Comparison of ENCODE assay signal across 17 cellular contexts in genomic region chrX:130524476-130525194, GRCh38.
A peak's percentile ranks its signal among the peaks of the same experiment; 100 is the strongest.
DNase-seq lines count a peak whose midpoint lies in the region; ATAC-seq and TF ChIP-seq lines count a peak whose summit lies in the region.
"Had no signal": no experiment of that assay in that cellular context is flagged by ENCODE, and none has a peak within 500 bp of the region (broad histone marks: within the 10 kb centered on the region; RNA-seq: fewer than 3 reads in every experiment).

No MANE protein-coding gene starts in this region.

- peak overlapping the region; percentile 26 for H3K4me3 Mint-ChIP-seq in Caco-2 (ENCODE audit: unreplicated experiment)
- peak overlapping the region; percentile 57 for H3K4me3 Mint-ChIP-seq in endodermal cell
- peak overlapping the region; percentile 83 for H3K4me3 Mint-ChIP-seq in neural progenitor cell
- H3K4me3 Mint-ChIP-seq: activated CD8-positive, alpha-beta T cell treated with anti-CD3 and anti-CD28 coated beads, Interleukin-2, amount 10 ng/mL, durations not matched to agents 7 days and 5 days had no signal

- no peaks in the 10 kb centered on the region for H3F3A ChIP-seq in neural progenitor cell (ENCODE audit: low read depth)

- H3K4me2 ChIP-seq in OCI-LY3 (ENCODE audit: low read length) (peak overlapping the region; percentile 73), neural progenitor cell (no peak overlapping the region)
- H3K4me2 ChIP-seq: BLaER1 treated with 17β-estradiol and CSF1 and Interleukin-3, amounts not matched to agents 10 nM and 100 nM had no signal

- DNase-seq in Caco-2 (no peak), endodermal cell (no peak), neural progenitor cell (ENCODE audit: low spot score) (no peak), foreskin keratinocyte (no peak), NOMO-1 treated with DMSO at 0.1 percent for 48 hours (lab: John Stamatoyannopoulos, UW; ENCODE audit: unreplicated experiment) (no peak)
- DNase-seq: activated CD8-positive, alpha-beta T cell treated with anti-CD3 and anti-CD28 coated beads, Interleukin-2, amount 10 ng/mL, durations not matched to agents 7 days and 5 days; activated effector memory CD4-positive, alpha-beta T cell treated with Interleukin-2 at 50 U/mL for 16 hours; GM23248; NCI-H2029; NCI-H748 treated with DMSO at 0.1 percent for 48 hours; SHP77; stimulated activated CD4-positive, alpha-beta T cell treated with anti-CD3 and anti-CD28 coated beads, Interleukin-4, amount 100 ng/mL, for 1 hour had no signal

- H2AFZ ChIP-seq in OCI-LY3 (ENCODE audit: low read depth, low read length) = 0 out of 2 replicates have a peak overlapping the region, but pooled peaks have one; percentile 65
- no peak overlapping the region for H2AFZ ChIP-seq in neural progenitor cell (replicated peaks)
- H2AFZ ChIP-seq: GM23248 had no signal

- H3K27me3 Mint-ChIP-seq in Caco-2 (ENCODE audit: insufficient read depth, unreplicated experiment) = no peaks in the 10 kb centered on the region
- H3K27me3 Mint-ChIP-seq in endodermal cell (ENCODE audit: insufficient read depth) = peaks cover 10% of the 10 kb centered on the region
- no peaks in the 10 kb centered on the region for H3K27me3 Mint-ChIP-seq in neural progenitor cell (ENCODE audit: insufficient read depth, low read depth)

- no TSS peak for BruUV-seq in Caco-2 (replicated peaks; lab: Mats Ljungman, UMichigan)

- CTCF ChIA-PET in Caco-2 (lab: Charles Lee) = interaction anchor here (1.0 kb wide), 1 partner anchor 392 kb away, joined by 3 read pairs; no protein-coding TSS in a partner anchor

- 80 to 97% methylated on average over 1 to 4 of the region's 6 CpGs for WGBS in endodermal cell (ENCODE audit: insufficient coverage in 1 of 2, insufficient read length in 1 of 2), 2 experiments

- H4K20me1 ChIP-seq in OCI-LY3 (ENCODE audit: insufficient read depth, low read length) = no peaks in the 10 kb centered on the region
- H4K20me1 ChIP-seq in neural progenitor cell (ENCODE audit: low read depth) = no peaks in the 10 kb centered on the region
- H4K20me1 ChIP-seq: BLaER1 treated with 17β-estradiol and CSF1 and Interleukin-3, amounts not matched to agents 10 nM and 100 nM had no signal

- H3K79me2 ChIP-seq in OCI-LY3 (ENCODE audit: low read length) (no peaks in the 10 kb centered on the region), neural progenitor cell (ENCODE audit: low read depth) (no peaks in the 10 kb centered on the region)

- H3K9ac ChIP-seq in OCI-LY3 (ENCODE audit: low read length) (no peak overlapping the region), endodermal cell (ENCODE audit: extremely low read depth, low read length, poor library complexity, severe bottlenecking) (no peak overlapping the region), neural progenitor cell (no peak overlapping the region)
- H3K9ac ChIP-seq: BLaER1 treated with 17β-estradiol and CSF1 and Interleukin-3, amounts not matched to agents 10 nM and 100 nM; GM23248 had no signal

- intact Hi-C loops in Caco-2 (cut with micrococcal nuclease; ENCODE audit: unreplicated experiment) = no loop called here

- ATAC-seq in foreskin keratinocyte = no peak
- ATAC-seq in GM19035 (IDR thresholded peaks at IDR 0.05; ENCODE audit: unreplicated experiment) = no peak
- no peak for ATAC-seq in GM21619 (IDR thresholded peaks at IDR 0.05; ENCODE audit: unreplicated experiment)
- ATAC-seq: activated CD8-positive, alpha-beta T cell treated with anti-CD3 and anti-CD28 coated beads, Interleukin-2, amount 10 ng/mL, durations not matched to agents 7 days and 5 days; esophagus mucosa had no signal

- H3K9me3 ChIP-seq in Caco-2 (no peaks in the 10 kb centered on the region), OCI-LY3 (ENCODE audit: insufficient read depth, low read length) (no peaks in the 10 kb centered on the region), endodermal cell (ENCODE audit: control insufficient read depth, low read length) (no peaks in the 10 kb centered on the region), neural progenitor cell (ENCODE audit: low read depth) (no peaks in the 10 kb centered on the region)

- H3K27me3 ChIP-seq in Caco-2 (replicated peaks; ENCODE audit: control insufficient read depth, insufficient read depth, low read length) (no peaks in the 10 kb centered on the region), OCI-LY3 (ENCODE audit: low read depth, low read length) (no peaks in the 10 kb centered on the region), endodermal cell (ENCODE audit: control insufficient read depth, insufficient read depth, low read length, poor library complexity, severe bottlenecking) (no peaks in the 10 kb centered on the region), neural progenitor cell (no peaks in the 10 kb centered on the region), foreskin keratinocyte (no peaks in the 10 kb centered on the region)

- H3K9me3 Mint-ChIP-seq in Caco-2 (ENCODE audit: unreplicated experiment) (no peaks in the 10 kb centered on the region), endodermal cell (peaks cover 3% of the 10 kb centered on the region), neural progenitor cell (no peaks in the 10 kb centered on the region)

- H3K4me1 ChIP-seq in Caco-2 (no peaks in the 10 kb centered on the region), OCI-LY3 (ENCODE audit: low read length) (no peaks in the 10 kb centered on the region), endodermal cell (ENCODE audit: control insufficient read depth, insufficient read depth, low read length) (no peaks in the 10 kb centered on the region), neural progenitor cell (no peaks in the 10 kb centered on the region), foreskin keratinocyte (no peaks in the 10 kb centered on the region)
- H3K4me1 ChIP-seq: BLaER1 treated with 17β-estradiol and CSF1 and Interleukin-3, amounts not matched to agents 10 nM and 100 nM had no signal

- TF ChIP-seq CTCF in Caco-2 (IDR thresholded peaks at IDR 0.05; ENCODE audit: insufficient read depth in 1 of 2, low read depth in 1 of 2, low read length in 1 of 2, severe bottlenecking in 1 of 2, unreplicated experiment in 1 of 2) = no peak
- no peak for TF ChIP-seq CTCF in OCI-LY3 (IDR thresholded peaks at IDR 0.05; ENCODE audit: low read depth, low read length)
- TF ChIP-seq CTCF in endodermal cell (conservative IDR thresholded peaks at IDR 0.05) = no peak
- no peak for TF ChIP-seq CTCF in neural progenitor cell (IDR thresholded peaks at IDR 0.05)
- no peak for TF ChIP-seq CTCF in foreskin keratinocyte (conservative IDR thresholded peaks at IDR 0.05)

- H3K36me3 Mint-ChIP-seq in Caco-2 (ENCODE audit: insufficient read depth, unreplicated experiment) (no peaks in the 10 kb centered on the region), endodermal cell (ENCODE audit: low read depth) (no peaks in the 10 kb centered on the region), neural progenitor cell (no peaks in the 10 kb centered on the region)

- H3K27ac ChIP-seq in OCI-LY3 (ENCODE audit: low read length) = no peak overlapping the region
- no peak overlapping the region for H3K27ac ChIP-seq in endodermal cell (ENCODE audit: low read depth, low read length)
- no peak overlapping the region for H3K27ac ChIP-seq in neural progenitor cell
- H3K27ac ChIP-seq in foreskin keratinocyte = no peak overlapping the region
- H3K27ac ChIP-seq: BLaER1 treated with 17β-estradiol and CSF1 and Interleukin-3, amounts not matched to agents 10 nM and 100 nM; GM23248 had no signal

- H3K27ac Mint-ChIP-seq in Caco-2 (ENCODE audit: unreplicated experiment) = no peak overlapping the region
- no peak overlapping the region for H3K27ac Mint-ChIP-seq in endodermal cell
- no peak overlapping the region for H3K27ac Mint-ChIP-seq in neural progenitor cell
- H3K27ac Mint-ChIP-seq: activated CD8-positive, alpha-beta T cell treated with anti-CD3 and anti-CD28 coated beads, Interleukin-2, amount 10 ng/mL, durations not matched to agents 7 days and 5 days had no signal

- H3K36me3 ChIP-seq in Caco-2 (ENCODE audit: control insufficient read depth, insufficient read depth, low read length) (no peaks in the 10 kb centered on the region), OCI-LY3 (replicated peaks; ENCODE audit: low read depth, low read length) (no peaks in the 10 kb centered on the region), endodermal cell (ENCODE audit: control insufficient read depth, insufficient read depth, low read length) (no peaks in the 10 kb centered on the region), neural progenitor cell (no peaks in the 10 kb centered on the region)
- H3K36me3 ChIP-seq: BLaER1 treated with 17β-estradiol and CSF1 and Interleukin-3, amounts not matched to agents 10 nM and 100 nM had no signal

- H3K4me3 ChIP-seq in Caco-2 (ENCODE audit: low read depth, low read length) (no peak overlapping the region), OCI-LY3 (ENCODE audit: low read length) (peak overlapping the region; percentile 78), endodermal cell (ENCODE audit: low read length) (peak overlapping the region; percentile 78), neural progenitor cell (no peak overlapping the region)
- H3K4me3 ChIP-seq: BLaER1 treated with 17β-estradiol and CSF1 and Interleukin-3, amounts not matched to agents 10 nM and 100 nM; GM23248 had no signal

- H3K4me1 Mint-ChIP-seq in Caco-2 (ENCODE audit: low read depth, unreplicated experiment) (no peaks in the 10 kb centered on the region), endodermal cell (no peaks in the 10 kb centered on the region), neural progenitor cell (no peaks in the 10 kb centered on the region)

- POLR2A ChIA-PET in Caco-2 (lab: Charles Lee) = no interaction called here

Comparison
In these comparisons a context has a peak if more than half of its experiments do, and no peak if none do; other contexts are left out.
1. H3K4me3 ChIP-seq: peak in OCI-LY3 (single experiment) and endodermal cell (single experiment); none in Caco-2 (single experiment) and neural progenitor cell (single experiment).
2. H3K4me3 Mint-ChIP-seq: peak in every context shown above with its lines; median percentile 83 in neural progenitor cell; 57 in endodermal cell; 26 in Caco-2.